In genomic region chr1:76068542-76068941, GRCh38 we compare ENCODE assay signal across 14 cellular contexts. TPM values are rescaled to one million over a fixed set of nuclear protein-coding genes. Genes with fewer than 3 reads are reported as not detected.
DNase-seq lines count a peak whose midpoint lies in the region; FAIRE-seq and TF ChIP-seq lines count a peak whose summit lies in the region.
"Had no signal": no experiment of that assay in that cellular context is flagged by ENCODE, and none has a peak within 500 bp of the region (broad histone marks: within the 10 kb centered on the region; RNA-seq: fewer than 3 reads in every experiment).

No MANE protein-coding gene starts in this region.

- H3K36me3 Mint-ChIP-seq in osteocyte (ENCODE audit: unreplicated experiment) (no peaks in the 10 kb centered on the region), type B pancreatic cell (no peaks in the 10 kb centered on the region)
- H3K36me3 Mint-ChIP-seq: CD4-positive, CD25-positive, alpha-beta regulatory T cell had no signal

- H2AFZ ChIP-seq in fibroblast of lung (ENCODE audit: low read length), result no peak overlapping the region

- TF ChIP-seq CTCF in fibroblast of lung (conservative IDR thresholded peaks at IDR 0.05 in 1 of 2, IDR thresholded peaks at IDR 0.05 in 1 of 2; ENCODE audit: low read depth in 1 of 2, low read length in 2 of 2) (no peak), osteocyte (IDR thresholded peaks at IDR 0.05) (no peak), type B pancreatic cell (conservative IDR thresholded peaks at IDR 0.05) (no peak)

- H3K9ac ChIP-seq in fibroblast of lung (ENCODE audit: insufficient read depth, low read length), result no peak overlapping the region

- H3K4me2 ChIP-seq in fibroblast of lung (ENCODE audit: extremely low read depth, insufficient read depth, low read length), result no peak overlapping the region

- H3K79me2 ChIP-seq in fibroblast of lung (ENCODE audit: control insufficient read depth, insufficient read depth, low read length), result no peaks in the 10 kb centered on the region

- FAIRE-seq in RCC 7860 (lab: Jason Lieb, UNC), result peak; percentile 14
- FAIRE-seq: colon, small intestine had no signal

- no peaks in the 10 kb centered on the region for H3K27me3 ChIP-seq in fibroblast of lung (ENCODE audit: control insufficient read depth, insufficient read depth, low read length)

- H3K4me1 Mint-ChIP-seq in osteocyte (ENCODE audit: unreplicated experiment), result peaks cover 23% of the 10 kb centered on the region
- peaks cover 17% of the 10 kb centered on the region for H3K4me1 Mint-ChIP-seq in type B pancreatic cell (ENCODE audit: unreplicated experiment)

- no peak overlapping the region for H3K4me3 ChIP-seq in fibroblast of lung (replicated peaks in 1 of 4; ENCODE audit: control extremely low read depth in 1 of 4, insufficient read depth in 1 of 4, low read depth in 3 of 4, low read length in 4 of 4)

- H3K4me3 Mint-ChIP-seq in osteocyte (ENCODE audit: unreplicated experiment) (no peak overlapping the region), type B pancreatic cell (no peak overlapping the region)
- H3K4me3 Mint-ChIP-seq: activated naive CD4-positive, alpha-beta T cell treated with anti-CD3 and anti-CD28 coated beads for 36 hours; CD4-positive, CD25-positive, alpha-beta regulatory T cell; nephron had no signal

- no peak overlapping the region for H3K27ac ChIP-seq in fibroblast of lung (ENCODE audit: insufficient read depth, low read length)

- H4K20me1 ChIP-seq in fibroblast of lung (ENCODE audit: control insufficient read depth, extremely low read depth, insufficient read depth, low read length), result no peaks in the 10 kb centered on the region

- H3K9me3 Mint-ChIP-seq in osteocyte (ENCODE audit: unreplicated experiment) (no peaks in the 10 kb centered on the region), type B pancreatic cell (no peaks in the 10 kb centered on the region)
- H3K9me3 Mint-ChIP-seq: activated naive CD4-positive, alpha-beta T cell treated with anti-CD3 and anti-CD28 coated beads for 36 hours; nephron had no signal

- H3K9me3 ChIP-seq in fibroblast of lung (ENCODE audit: control insufficient read depth, insufficient read depth, low read depth, low read length), result no peaks in the 10 kb centered on the region

- H3K36me3 ChIP-seq in fibroblast of lung (ENCODE audit: control insufficient read depth, insufficient read depth, low read length), result no peaks in the 10 kb centered on the region

- H3K4me1 ChIP-seq in fibroblast of lung (ENCODE audit: control insufficient read depth, extremely low read depth, insufficient read depth, low read length), result no peaks in the 10 kb centered on the region

- H3K27ac Mint-ChIP-seq in osteocyte (ENCODE audit: unreplicated experiment), result peak overlapping the region; percentile 10
- H3K27ac Mint-ChIP-seq in type B pancreatic cell, result no peak overlapping the region
- H3K27ac Mint-ChIP-seq: activated naive CD4-positive, alpha-beta T cell treated with anti-CD3 and anti-CD28 coated beads for 36 hours; CD4-positive, CD25-positive, alpha-beta regulatory T cell had no signal

- H3K27me3 Mint-ChIP-seq in osteocyte (ENCODE audit: unreplicated experiment) (no peaks in the 10 kb centered on the region), type B pancreatic cell (peaks cover 5% of the 10 kb centered on the region)

- DNase-seq in Daoy (ENCODE audit: low read depth), result peak; percentile 65
- DNase-seq in RCC 7860 (ENCODE audit: low spot score), result peak; percentile 50
- DNase-seq in fibroblast of lung (ENCODE audit: low read depth in 2 of 2), result peak; percentile 42 to 48
- no peak for DNase-seq in osteocyte (ENCODE audit: extremely low spot score, unreplicated experiment)
- no peak for DNase-seq in type B pancreatic cell (ENCODE audit: extremely low spot score, unreplicated experiment)
- DNase-seq in NCI-H1105 (lab: John Stamatoyannopoulos, UW), result no peak
- DNase-seq in activated CD4-positive, CD25-positive, alpha-beta regulatory T cell (lab: John Stamatoyannopoulos, UW), result no peak
- DNase-seq in occipital lobe (lab: John Stamatoyannopoulos, UW), result no peak
- DNase-seq: activated naive CD4-positive, alpha-beta T cell treated with anti-CD3 and anti-CD28 coated beads for 36 hours; CD4-positive, CD25-positive, alpha-beta regulatory T cell; NCI-H1436; small intestine had no signal

RNA-seq across cellular contexts. Expression of gene ST6GALNAC3, which starts 6.0 kb away (rescaled TPM):
- total RNA-seq in Daoy (2014; rRNA removed; shearing (Covaris generic)), result 3.8 and 6.2 TPM in 2 replicates
- total RNA-seq in fibroblast of lung, result 0.51 and 0.66 TPM in 2 replicates
- polyA plus RNA-seq in fibroblast of lung, result 0.21 and 0.34 TPM in 2 replicates
- 0.02 and 0.29 TPM in 2 replicates for polyA plus RNA-seq in fibroblast of lung (2012)
- not detected in 2 replicates for polyA minus RNA-seq in fibroblast of lung (ENCODE audit: low replicate concordance)
- 4.9 and 7.3 TPM in 2 replicates for total RNA-seq in osteocyte
- 3.8 and 24.7 TPM in 2 replicates for total RNA-seq in type B pancreatic cell (ENCODE audit: low replicate concordance)
- 16.5 TPM for total RNA-seq in occipital lobe

Comparison
In these comparisons a context has a peak if more than half of its experiments do, and no peak if none do; other contexts are left out.
1. DNase-seq: peak in Daoy (single experiment), RCC 7860 (single experiment) and fibroblast of lung (2 of 2); none in osteocyte (single experiment), type B pancreatic cell (single experiment), NCI-H1105 (single experiment), activated CD4-positive, CD25-positive, alpha-beta regulatory T cell (0 of 4) and occipital lobe (single experiment).